In genomic region chr13:46575843-46576242, GRCh38 we compare ENCODE assay signal across 1 cellular context.
TF ChIP-seq lines count a peak whose summit lies in the region.

No MANE protein-coding gene starts in this region.

TF ChIP-seq in IMR-90, 13 proteins besides CTCF, POLR2A, EP300 and RAD21:
- TF ChIP-seq BHLHE40 (IDR thresholded peaks at IDR 0.05; ENCODE audit: low read depth, low read length) (peak; percentile 40; the same call in 1 of the 2 replicates), ELK1 (IDR thresholded peaks at IDR 0.05; ENCODE audit: borderline replicate concordance, low read depth, low read length) (no peak), FOS (IDR thresholded peaks at IDR 0.05; ENCODE audit: low read depth, low read length) (no peak), MAZ (IDR thresholded peaks at IDR 0.05; ENCODE audit: borderline replicate concordance, low read depth, low read length) (no peak), SMC3 (IDR thresholded peaks at IDR 0.05; ENCODE audit: low read depth, low read length) (no peak), RFX5 (IDR thresholded peaks at IDR 0.05; ENCODE audit: low read depth, low read length) (no peak), MAFK (IDR thresholded peaks at IDR 0.05; ENCODE audit: low read depth, low read length) (peak; percentile 76), NFE2L2 (IDR thresholded peaks at IDR 0.05; ENCODE audit: low read depth, low read length) (peak; percentile 38; the same call in 1 of the 2 replicates), CEBPB (IDR thresholded peaks at IDR 0.05; ENCODE audit: low read depth, low read length) (no peak), MXI1 (IDR thresholded peaks at IDR 0.05; ENCODE audit: borderline replicate concordance, low read depth, low read length) (peak; percentile 60; the same call in 1 of the 2 replicates), USF2 (IDR thresholded peaks at IDR 0.05; ENCODE audit: low read depth, low read length) (no peak)
